In genomic region chr7:135943266-135943889, GRCh38 we compare ENCODE assay signal across 2 cellular contexts.
TF ChIP-seq lines count a peak whose summit lies in the region.

No MANE protein-coding gene starts in this region.

TF ChIP-seq in A549, 52 proteins besides CTCF, POLR2A, EP300 and RAD21:
- no peak for TF ChIP-seq NFE2L2 (conservative IDR thresholded peaks at IDR 0.05; ENCODE audit: low read length)
- TF ChIP-seq BCL3 (IDR thresholded peaks at IDR 0.05): no peak
- TF ChIP-seq KDM1A (IDR thresholded peaks at IDR 0.05; ENCODE audit: low read depth): no peak
- peak; percentile 54 for TF ChIP-seq MAFK (IDR thresholded peaks at IDR 0.05; ENCODE audit: partially characterized antibody)
- no peak for TF ChIP-seq ESRRA (IDR thresholded peaks at IDR 0.05; ENCODE audit: borderline replicate concordance, low read length)
- no peak for TF ChIP-seq CHD2 (IDR thresholded peaks at IDR 0.05; ENCODE audit: low read length, partially characterized antibody)
- TF ChIP-seq EHF (CRISPR knock-in tag; IDR thresholded peaks at IDR 0.05): no peak

TF ChIP-seq in endothelial cell of umbilical vein, 7 proteins besides CTCF, POLR2A, EP300 and RAD21:
- no peak for TF ChIP-seq GATA2 (IDR thresholded peaks at IDR 0.05; ENCODE audit: insufficient read depth, insufficient read length, low read depth, low read length)
- peak; percentile 14 for TF ChIP-seq JUN (IDR thresholded peaks at IDR 0.05; ENCODE audit: borderline replicate concordance, insufficient read depth, insufficient read length, low read depth)
